In the genomic region with DNA sequence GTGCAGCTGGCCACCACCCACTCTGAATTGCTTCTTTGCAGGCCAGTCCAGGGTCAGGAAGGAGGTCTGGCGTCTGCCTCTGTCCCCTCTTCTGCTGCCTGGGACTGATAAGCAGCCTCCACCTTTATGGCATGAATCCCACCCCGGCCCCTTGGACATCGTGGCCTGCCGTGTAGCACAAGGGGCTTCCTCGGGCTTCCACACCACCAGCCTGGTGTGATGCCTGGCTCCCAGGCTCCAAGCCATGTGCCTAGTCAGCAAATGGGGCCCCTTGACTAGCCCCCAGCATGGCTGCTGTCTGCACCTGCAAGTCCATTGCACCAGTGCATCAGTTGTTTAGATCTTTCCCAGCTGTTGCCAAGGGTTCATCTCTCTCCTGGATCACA, we compare ENCODE assay signal across 21 cellular contexts. TPM values are rescaled to one million over a fixed set of nuclear protein-coding genes. Genes with fewer than 3 reads are reported as not detected.
DNase-seq lines count a peak whose midpoint lies in the region; ATAC-seq, FAIRE-seq and TF ChIP-seq lines count a peak whose summit lies in the region.
"Had no signal": no experiment of that assay in that cellular context is flagged by ENCODE, and none has a peak within 500 bp of the region (broad histone marks: within the 10 kb centered on the region; RNA-seq: fewer than 3 reads in every experiment).

No MANE protein-coding gene starts in this region.

- no peak overlapping the region for H3K4me3 ChIP-seq in GM12878
- H3K4me3 ChIP-seq: BLaER1 treated with 17β-estradiol and CSF1 and Interleukin-3, amounts not matched to agents 10 nM and 100 nM; HAP-1 had no signal

- TF ChIP-seq POLR2A in GM12878 (IDR thresholded peaks at IDR 0.05; ENCODE audit: low read depth, low read length): no peak

- H3K9me3 ChIP-seq in GM12878 (replicated peaks; ENCODE audit: control insufficient read depth, insufficient read depth, low read length): no peaks in the 10 kb centered on the region
- H3K9me3 ChIP-seq: BLaER1 treated with 17β-estradiol and CSF1 and Interleukin-3, amounts not matched to agents 10 nM and 100 nM; HAP-1 had no signal

- H3K4me1 ChIP-seq in GM12878 (ENCODE audit: control insufficient read depth, insufficient read depth, low read length): no peaks in the 10 kb centered on the region
- H3K4me1 ChIP-seq: HAP-1 had no signal

- no peak overlapping the region for H3K27ac Mint-ChIP-seq in CD14-positive monocyte
- H3K27ac Mint-ChIP-seq: CD8-positive, alpha-beta memory T cell had no signal

- no peak overlapping the region for H3K4me3 Mint-ChIP-seq in CD14-positive monocyte
- H3K4me3 Mint-ChIP-seq: CD8-positive, alpha-beta memory T cell had no signal

- no peak overlapping the region for H3K4me2 ChIP-seq in GM12878 (ENCODE audit: control insufficient read depth, insufficient read depth)
- H3K4me2 ChIP-seq: BLaER1 treated with 17β-estradiol and CSF1 and Interleukin-3, amounts not matched to agents 10 nM and 100 nM had no signal

- FAIRE-seq in GM12878 (lab: Jason Lieb, UNC): no peak
- FAIRE-seq: A204.1, HTR-8/SVneo had no signal

- no peak for TF ChIP-seq CTCF in CD14-positive monocyte (IDR thresholded peaks at IDR 0.05)
- TF ChIP-seq CTCF in GM12878 (IDR thresholded peaks at IDR 0.05 in 2 of 3, conservative IDR thresholded peaks at IDR 0.05 in 1 of 3; ENCODE audit: control insufficient read depth in 2 of 3, extremely low read depth in 1 of 3, insufficient read depth in 1 of 3, low read depth in 3 of 3, low read length in 3 of 3): no peak

- H3K27me3 Mint-ChIP-seq in CD14-positive monocyte (ENCODE audit: low read depth in 3 of 3): peaks cover 12 to 28% (median 12%) of the 10 kb centered on the region in 3 donors
- H3K27me3 Mint-ChIP-seq: CD8-positive, alpha-beta memory T cell had no signal

- no peak for TF ChIP-seq RAD21 in GM12878 (IDR thresholded peaks at IDR 0.05; ENCODE audit: insufficient read depth, low read depth, low read length)

- 54% methylated on average over 5 of the region's 5 CpGs for WGBS in GM12878 (ENCODE audit: insufficient coverage, insufficient replicate concordance, low lambda C conversion rate, missing lambda C conversion rate)

- no peaks in the 10 kb centered on the region for H3K4me1 Mint-ChIP-seq in CD14-positive monocyte

- H2AFZ ChIP-seq in GM12878 (ENCODE audit: control insufficient read depth, low read depth, low read length): no peak overlapping the region

- no peak overlapping the region for H3K9ac ChIP-seq in GM12878 (ENCODE audit: control insufficient read depth, insufficient read depth, low read length)
- H3K9ac ChIP-seq: BLaER1 treated with 17β-estradiol and CSF1 and Interleukin-3, amounts not matched to agents 10 nM and 100 nM had no signal

- BruUV-seq in GM12878 (replicated peaks; lab: Mats Ljungman, UMichigan): no TSS peak

- peak; percentile 47 for DNase-seq in activated effector memory CD4-positive, alpha-beta T cell treated with anti-CD3 and anti-CD28 coated beads, Interleukin-2, amount 50 U/mL, for 16 hours
- DNase-seq in activated effector memory CD4-positive, alpha-beta T cell treated with Interleukin-2 at 50 U/mL for 16 hours: no peak
- peak; percentile 38 for DNase-seq in CD14-positive monocyte (ENCODE audit: low spot score)
- no peak for DNase-seq in GM12878 (ENCODE audit: low read depth, low spot score)
- DNase-seq in posterior vena cava (ENCODE audit: low spot score): peak; percentile 44
- no peak for DNase-seq in NCI-H146 (lab: John Stamatoyannopoulos, UW)
- DNase-seq in cerebellar nuclear complex (lab: John Stamatoyannopoulos, UW): no peak
- no peak for DNase-seq in activated CD4-positive, alpha-beta T cell treated with anti-CD3 and anti-CD28 coated beads for 48 hours
- DNase-seq: DMS79 treated with DMSO at 0.1 percent for 48 hours, MM.1S, NCI-H1092 treated with DMSO at 0.1 percent for 48 hours, NCI-H1694 treated with DMSO at 0.1 percent for 48 hours, NCI-H2107, NCI-H510A, NCI-H774 had no signal

- ATAC-seq in GM12878: no peak

- H3K27ac ChIP-seq in GM12878 (ENCODE audit: control insufficient read depth, insufficient read depth): no peak overlapping the region
- H3K27ac ChIP-seq: BLaER1 treated with 17β-estradiol and CSF1 and Interleukin-3, amounts not matched to agents 10 nM and 100 nM; RWPE1 had no signal

- no peaks in the 10 kb centered on the region for H4K20me1 ChIP-seq in GM12878 (ENCODE audit: control insufficient read depth, insufficient read depth)

- no peak for TF ChIP-seq EP300 in GM12878 (IDR thresholded peaks at IDR 0.05; ENCODE audit: borderline replicate concordance in 1 of 2, control insufficient read depth in 1 of 2, low read depth in 2 of 2, low read length in 2 of 2)

- intact Hi-C loops in CD14-positive monocyte (cut with micrococcal nuclease): no loop called here
- intact Hi-C loops in GM12878 (cut with micrococcal nuclease; ENCODE audit: unreplicated experiment): loop anchor here (5.0 to 10.0 kb wide), 2 partner anchors 70 to 308 kb away; no protein-coding TSS in a partner anchor
- intact Hi-C loops in posterior vena cava (cut with DNase I): no loop called here

- H3K9me3 Mint-ChIP-seq in CD14-positive monocyte: peaks cover 0 to 2% (median 0%) of the 10 kb centered on the region in 7 donors
- H3K9me3 Mint-ChIP-seq: CD8-positive, alpha-beta memory T cell had no signal

- SMC1A ChIA-PET in GM12878 (lab: Charles Lee; ENCODE audit: uncharacterized antibody, unreplicated experiment): no interaction called here

- no peaks in the 10 kb centered on the region for H3K27me3 ChIP-seq in GM12878 (replicated peaks in 1 of 2; ENCODE audit: control insufficient read depth in 2 of 2, insufficient read depth in 2 of 2, low read length in 1 of 2)
- H3K27me3 ChIP-seq: BLaER1 treated with 17β-estradiol and CSF1 and Interleukin-3, amounts not matched to agents 10 nM and 100 nM had no signal

- CTCF ChIA-PET in GM12878 (lab: Yijun Ruan, JAX): interaction anchor here (0.6 kb wide), 1 partner anchor 73 kb away, joined by 3 read pairs; no protein-coding TSS in a partner anchor

- H3K79me2 ChIP-seq in GM12878 (ENCODE audit: control insufficient read depth, insufficient read depth, low read length): no peaks in the 10 kb centered on the region

- in situ Hi-C loops in GM12878 (cut with MboI): no loop called here

- no peaks in the 10 kb centered on the region for H3K36me3 ChIP-seq in GM12878 (ENCODE audit: control insufficient read depth in 2 of 2, insufficient read depth in 2 of 2, low read length in 1 of 2)
- H3K36me3 ChIP-seq: BLaER1 treated with 17β-estradiol and CSF1 and Interleukin-3, amounts not matched to agents 10 nM and 100 nM; HAP-1 had no signal

- RAD21 ChIA-PET in GM12878 (lab: Charles Lee; ENCODE audit: unreplicated experiment): interaction anchor here (1.5 to 2.3 kb wide), 2 partner anchors 73 to 74 kb away, joined by 4 to 17 read pairs; no protein-coding TSS in a partner anchor

- POLR2A ChIA-PET in GM12878 (lab: Charles Lee): no interaction called here

- H3K36me3 Mint-ChIP-seq in CD14-positive monocyte: no peaks in the 10 kb centered on the region
- H3K36me3 Mint-ChIP-seq: CD8-positive, alpha-beta memory T cell had no signal

RNA-seq across cellular contexts. Expression of gene ARF1, which starts 9.9 kb away (rescaled TPM):
- polyA plus RNA-seq in CD14-positive monocyte: 100 to 1,000 TPM; 580 to 603 TPM
- total RNA-seq in GM12878 (2013; cell fraction: nucleolus; rRNA removed): 46.2 and 52.9 TPM in 2 replicates
- total RNA-seq in GM12878 (2014; rRNA removed): 226 and 267 TPM in 2 replicates
- 113 and 131 TPM in 2 replicates for total RNA-seq in GM12878 (2014; rRNA removed; fragmentation: Illumina TruSeq; extraction: Trizol)
- total RNA-seq in GM12878 (2021): 296 and 300 TPM in 2 replicates
- polyA plus RNA-seq in GM12878 (2011; ENCODE audit: low read depth): 141 TPM
- 178 and 316 TPM in 2 replicates for polyA plus RNA-seq in GM12878 (2011; rRNA removed)
- 534 and 696 TPM in 2 replicates for polyA plus RNA-seq in GM12878 (2011; cell fraction: cytosol; rRNA removed)
- 285 and 308 TPM in 2 replicates for polyA plus RNA-seq in GM12878 (2011; cell fraction: nucleus; rRNA removed)
- 283 and 294 TPM in 2 replicates for polyA plus RNA-seq in GM12878 (2012)
- polyA plus RNA-seq in GM12878 (2014; fragmentation: Illumina TruSeq; extraction: Trizol): 97.0 and 247 TPM in 2 replicates
- 10 to 100 TPM; 48.4 to 97.3 TPM for polyA plus RNA-seq in GM12878 (2014; fragmentation: Nextera tagmentation; extraction: Ambion mirVana)
- polyA plus RNA-seq in GM12878 (2014; rRNA removed): 352 and 369 TPM in 2 replicates
- 100 to 1,000 TPM; 481 to 508 TPM for polyA plus RNA-seq in GM12878 (2016; fragmentation: Nextera tagmentation; extraction: Ambion mirVana)
- 403 and 507 TPM in 2 replicates for polyA minus RNA-seq in GM12878 (2011; rRNA and poly(A)+ RNA removed)
- 202 and 205 TPM in 2 replicates for polyA minus RNA-seq in GM12878 (2011; cell fraction: cytosol; rRNA and poly(A)+ RNA removed)
- polyA minus RNA-seq in GM12878 (2011; cell fraction: nucleus; rRNA and poly(A)+ RNA removed): 64.4 and 99.1 TPM in 2 replicates
- total RNA-seq in posterior vena cava: 100 to 1,000 TPM; 300 to 342 TPM

RNA-seq across cellular contexts. Expression of gene C1orf35, which starts 30.5 kb away (rescaled TPM):
- polyA plus RNA-seq in CD14-positive monocyte: 10 to 100 TPM in 1 of 2 donors, 1 to 10 TPM in 1; 6.9 to 10.6 TPM
- 5.5 and 6.0 TPM in 2 replicates for total RNA-seq in GM12878 (2013; cell fraction: nucleolus; rRNA removed)
- total RNA-seq in GM12878 (2014; rRNA removed): 14.0 and 14.6 TPM in 2 replicates
- total RNA-seq in GM12878 (2014; rRNA removed; fragmentation: Illumina TruSeq; extraction: Trizol): 5.9 and 6.7 TPM in 2 replicates
- total RNA-seq in GM12878 (2021): 20.8 and 21.5 TPM in 2 replicates
- polyA plus RNA-seq in GM12878 (2011; ENCODE audit: low read depth): 5.1 TPM
- 3.1 and 6.6 TPM in 2 replicates for polyA plus RNA-seq in GM12878 (2011; rRNA removed)
- polyA plus RNA-seq in GM12878 (2011; cell fraction: cytosol; rRNA removed): 10.1 and 14.3 TPM in 2 replicates
- polyA plus RNA-seq in GM12878 (2011; cell fraction: nucleus; rRNA removed): 23.8 and 28.1 TPM in 2 replicates
- 13.2 and 16.0 TPM in 2 replicates for polyA plus RNA-seq in GM12878 (2012)
- polyA plus RNA-seq in GM12878 (2014; fragmentation: Illumina TruSeq; extraction: Trizol): 1.6 and 5.5 TPM in 2 replicates
- polyA plus RNA-seq in GM12878 (2014; fragmentation: Nextera tagmentation; extraction: Ambion mirVana): 1 to 10 TPM; 2.5 to 4.8 TPM
- 18.8 and 19.5 TPM in 2 replicates for polyA plus RNA-seq in GM12878 (2014; rRNA removed)
- polyA plus RNA-seq in GM12878 (2016; fragmentation: Nextera tagmentation; extraction: Ambion mirVana): 10 to 100 TPM; 26.7 to 27.0 TPM
- 1.2 and 2.7 TPM in 2 replicates for polyA minus RNA-seq in GM12878 (2011; rRNA and poly(A)+ RNA removed)
- 1.8 and 2.7 TPM in 2 replicates for polyA minus RNA-seq in GM12878 (2011; cell fraction: cytosol; rRNA and poly(A)+ RNA removed)
- polyA minus RNA-seq in GM12878 (2011; cell fraction: nucleus; rRNA and poly(A)+ RNA removed): 3.5 and 4.8 TPM in 2 replicates
- 1 to 10 TPM; 7.8 to 8.0 TPM for total RNA-seq in posterior vena cava

RNA-seq across cellular contexts. Expression of gene MRPL55, which starts 36.4 kb away (rescaled TPM):
- polyA plus RNA-seq in CD14-positive monocyte (100 to 1,000 TPM in 1 of 2 donors, 10 to 100 TPM in 1; 99.8 to 104 TPM), GM12878 (2011; rRNA removed) (17.0 and 39.3 TPM in 2 replicates), GM12878 (2014; fragmentation: Illumina TruSeq; extraction: Trizol) (8.8 and 42.1 TPM in 2 replicates), GM12878 (2014; fragmentation: Nextera tagmentation; extraction: Ambion mirVana) (10 to 100 TPM; 15.1 to 56.7 TPM), GM12878 (2014; rRNA removed) (91.0 and 96.3 TPM in 2 replicates), GM12878 (2016; fragmentation: Nextera tagmentation; extraction: Ambion mirVana) (100 to 1,000 TPM; 129 to 143 TPM)
- 43.8 and 45.7 TPM in 2 replicates for total RNA-seq in GM12878 (2013; cell fraction: nucleolus; rRNA removed)
- total RNA-seq in GM12878 (2014; rRNA removed) (81.9 and 93.4 TPM in 2 replicates), GM12878 (2014; rRNA removed; fragmentation: Illumina TruSeq; extraction: Trizol) (25.5 and 35.1 TPM in 2 replicates), GM12878 (2021) (47.6 and 54.9 TPM in 2 replicates), posterior vena cava (10 to 100 TPM; 30.0 to 30.9 TPM)
- polyA plus RNA-seq in GM12878 (2011; ENCODE audit: low read depth): 30.7 TPM
- 66.7 and 115 TPM in 2 replicates for polyA plus RNA-seq in GM12878 (2011; cell fraction: cytosol; rRNA removed)
- 172 and 194 TPM in 2 replicates for polyA plus RNA-seq in GM12878 (2011; cell fraction: nucleus; rRNA removed)
- 45.5 and 64.1 TPM in 2 replicates for polyA plus RNA-seq in GM12878 (2012)
- polyA minus RNA-seq in GM12878 (2011; rRNA and poly(A)+ RNA removed): 24.7 and 44.2 TPM in 2 replicates
- 16.6 and 20.5 TPM in 2 replicates for polyA minus RNA-seq in GM12878 (2011; cell fraction: cytosol; rRNA and poly(A)+ RNA removed)
- polyA minus RNA-seq in GM12878 (2011; cell fraction: nucleus; rRNA and poly(A)+ RNA removed): 31.3 and 40.2 TPM in 2 replicates

Comparison
In these comparisons a context has a peak if more than half of its experiments do, and no peak if none do; other contexts are left out.
1. DNase-seq: peak in activated effector memory CD4-positive, alpha-beta T cell treated with anti-CD3 and anti-CD28 coated beads, Interleukin-2, amount 50 U/mL, for 16 hours (single experiment), CD14-positive monocyte (single experiment) and posterior vena cava (single experiment); none in activated effector memory CD4-positive, alpha-beta T cell treated with Interleukin-2 at 50 U/mL for 16 hours (single experiment), GM12878 (single experiment), NCI-H146 (single experiment), cerebellar nuclear complex (0 of 2) and activated CD4-positive, alpha-beta T cell treated with anti-CD3 and anti-CD28 coated beads for 48 hours (single experiment).